In the genomic region with DNA sequence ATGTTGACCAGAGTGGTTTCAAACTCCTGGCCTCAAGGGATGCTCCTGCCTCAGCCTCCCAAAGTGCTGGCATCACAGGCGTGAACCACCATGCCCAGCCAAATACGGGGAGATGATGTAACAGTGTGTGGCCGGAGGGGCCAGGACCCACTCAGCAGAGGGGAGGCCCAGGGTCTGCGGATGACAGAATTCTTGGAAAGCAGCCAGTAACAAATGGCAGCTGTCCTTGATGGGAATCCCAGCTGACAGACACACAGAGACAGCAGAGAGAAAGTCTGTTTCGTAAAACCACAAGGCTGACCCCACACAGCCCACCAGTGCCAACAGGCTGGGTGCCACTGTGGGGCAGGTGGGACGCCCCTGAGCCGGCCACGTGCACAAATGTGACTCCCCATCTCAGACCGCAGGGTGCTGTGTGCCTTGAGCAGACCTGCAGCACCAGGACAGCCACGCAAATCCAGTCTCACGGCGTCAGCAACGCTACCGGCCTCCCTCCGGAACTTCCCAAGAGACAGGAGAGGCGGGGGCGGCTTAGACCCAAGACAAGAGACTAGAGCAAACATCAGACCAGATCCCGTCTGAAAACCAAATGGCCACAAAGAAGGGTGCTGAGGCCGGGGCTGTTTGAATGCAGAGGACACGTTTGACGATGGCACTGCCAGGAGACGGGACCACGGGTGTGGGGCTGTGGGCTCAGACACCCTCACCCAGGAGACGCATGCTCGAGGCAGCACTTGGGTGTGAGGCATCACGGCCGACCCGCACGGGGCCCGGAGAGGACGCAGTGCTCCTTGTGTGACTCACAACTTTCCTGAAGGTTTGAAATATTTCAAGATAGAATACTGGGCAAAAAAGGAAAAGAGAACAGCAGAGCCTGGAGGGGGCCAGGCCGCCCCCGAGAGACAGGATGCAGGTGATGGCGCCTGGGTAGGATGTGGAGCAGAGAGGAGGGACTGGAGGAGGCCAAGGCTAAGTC, we compare ENCODE assay signal across 13 cellular contexts. TPM values are rescaled to one million over a fixed set of nuclear protein-coding genes. Genes with fewer than 3 reads are reported as not detected.
DNase-seq lines count a peak whose midpoint lies in the region; ATAC-seq and TF ChIP-seq lines count a peak whose summit lies in the region.
"Had no signal": no experiment of that assay in that cellular context is flagged by ENCODE, and none has a peak within 500 bp of the region (broad histone marks: within the 10 kb centered on the region; RNA-seq: fewer than 3 reads in every experiment).

No MANE protein-coding gene starts in this region.

- H3K9me3 ChIP-seq in BLaER1: no peaks in the 10 kb centered on the region
- H3K9me3 ChIP-seq in suprapubic skin: no peaks in the 10 kb centered on the region

- ATAC-seq in GM21423 (IDR thresholded peaks at IDR 0.05; ENCODE audit: unreplicated experiment): no peak
- ATAC-seq: activated CD4-positive, alpha-beta T cell treated with anti-CD3 and anti-CD28 coated beads for 36 hours had no signal

- H3K36me3 ChIP-seq in BLaER1 (peaks cover 84% of the 10 kb centered on the region), suprapubic skin (peaks cover 80% of the 10 kb centered on the region)

- H4K20me1 ChIP-seq in BLaER1: peaks cover 54% of the 10 kb centered on the region

- DNase-seq in HT1080 (ENCODE audit: low read depth): peak; percentile 23
- DNase-seq in choroid plexus epithelial cell (ENCODE audit: low read depth): peak; percentile 45
- no peak for DNase-seq in suprapubic skin (ENCODE audit: low spot score in 2 of 2)
- no peak for DNase-seq in glomerular visceral epithelial cell (ENCODE audit: extremely low spot score)
- DNase-seq: activated CD4-positive, alpha-beta T cell treated with anti-CD3 and anti-CD28 coated beads for 36 hours; aorta; NCI-H226; OCI-M1 had no signal

- no peak for TF ChIP-seq EP300 in suprapubic skin (IDR thresholded peaks at IDR 0.05)

- H3K9ac ChIP-seq in BLaER1: no peak overlapping the region

- no peaks in the 10 kb centered on the region for H3K27me3 ChIP-seq in BLaER1
- H3K27me3 ChIP-seq in suprapubic skin: no peaks in the 10 kb centered on the region

- H3K4me3 ChIP-seq in BLaER1 (no peak overlapping the region), choroid plexus epithelial cell (ENCODE audit: low read depth, low read length) (no peak overlapping the region), suprapubic skin (no peak overlapping the region)
- H3K4me3 ChIP-seq: lung, skin epidermis had no signal

- no peak for TF ChIP-seq CTCF in choroid plexus epithelial cell (conservative IDR thresholded peaks at IDR 0.05; ENCODE audit: low read depth, low read length)
- TF ChIP-seq CTCF in suprapubic skin (IDR thresholded peaks at IDR 0.05): no peak

- peak overlapping the region; percentile 5; the same call in 1 of the 2 replicates for H3K4me2 ChIP-seq in BLaER1

- H3K27ac ChIP-seq in BLaER1 (no peak overlapping the region), suprapubic skin (no peak overlapping the region)
- H3K27ac ChIP-seq: skin epidermis had no signal

- H3K4me1 ChIP-seq in BLaER1 (peaks cover 21% of the 10 kb centered on the region), suprapubic skin (no peaks in the 10 kb centered on the region)

- TF ChIP-seq POLR2A in suprapubic skin (IDR thresholded peaks at IDR 0.05): no peak

- 90% methylated on average over 27 of the region's 34 CpGs for WGBS in suprapubic skin

RNA-seq across cellular contexts. Expression of a gene that starts 24.6 kb away (rescaled TPM):
- 26.6 and 31.0 TPM in 2 replicates for total RNA-seq in HT1080 (2014; rRNA removed; shearing (Covaris generic))
- 18.8 and 20.7 TPM in 2 replicates for polyA plus RNA-seq in HT1080 (2015; cell fraction: cytosol; rRNA removed)
- polyA plus RNA-seq in HT1080 (2015; cell fraction: nucleus; rRNA removed): 24.1 and 26.0 TPM in 2 replicates
- total RNA-seq in suprapubic skin: 10 to 100 TPM in 2 of 4 donors, 1 to 10 TPM in 2; 7.8 to 17.8 (median 10.9) TPM

RNA-seq across cellular contexts. Expression of a gene that starts 24.7 kb away (rescaled TPM):
- total RNA-seq in HT1080 (2014; rRNA removed; shearing (Covaris generic)): 31.9 and 38.1 TPM in 2 replicates
- 22.2 and 27.6 TPM in 2 replicates for polyA plus RNA-seq in HT1080 (2015; cell fraction: cytosol; rRNA removed)
- polyA plus RNA-seq in HT1080 (2015; cell fraction: nucleus; rRNA removed): 23.5 and 35.2 TPM in 2 replicates
- 10 to 100 TPM; 12.4 to 15.8 (median 14.6) TPM for total RNA-seq in suprapubic skin

RNA-seq across cellular contexts. Expression of a gene that starts 44.6 kb away (rescaled TPM):
- 0.30 and 0.51 TPM in 2 replicates for total RNA-seq in HT1080 (2014; rRNA removed; shearing (Covaris generic))
- polyA plus RNA-seq in HT1080 (2015; cell fraction: cytosol; rRNA removed): 0.14 and 0.27 TPM in 2 replicates
- polyA plus RNA-seq in HT1080 (2015; cell fraction: nucleus; rRNA removed): not detected in 2 replicates
- total RNA-seq in suprapubic skin: under 1 TPM in 2 of 4 donors, not detected in 2; 0.40 to 0.44 TPM
- polyA plus RNA-seq: BJ had no signal

RNA-seq across cellular contexts. Expression of a gene that starts 54.1 kb away (rescaled TPM):
- 152 and 159 TPM in 2 replicates for total RNA-seq in HT1080 (2014; rRNA removed; shearing (Covaris generic))
- polyA plus RNA-seq in HT1080 (2015; cell fraction: cytosol; rRNA removed): 88.4 and 95.7 TPM in 2 replicates
- 280 and 286 TPM in 2 replicates for polyA plus RNA-seq in HT1080 (2015; cell fraction: nucleus; rRNA removed)
- 100 to 1,000 TPM; 185 to 269 (median 224) TPM for total RNA-seq in suprapubic skin

Comparison
In these comparisons a context has a peak if more than half of its experiments do, and no peak if none do; other contexts are left out.
1. DNase-seq: peak in HT1080 (single experiment) and choroid plexus epithelial cell (single experiment); none in suprapubic skin (0 of 2) and glomerular visceral epithelial cell (single experiment).